ENCODE assay signal across 10 cellular contexts in genomic region chr4:180557348-180557747, GRCh38.
DNase-seq lines count a peak whose midpoint lies in the region; ATAC-seq, FAIRE-seq and TF ChIP-seq lines count a peak whose summit lies in the region.
"Had no signal": no experiment of that assay in that cellular context is flagged by ENCODE, and none has a peak within 500 bp of the region (broad histone marks: within the 10 kb centered on the region; RNA-seq: fewer than 3 reads in every experiment).

No MANE protein-coding gene starts in this region.

- no TSS peak for BruUV-seq in Panc1 (replicated peaks; lab: Mats Ljungman, UMichigan)

- H3K9me3 Mint-ChIP-seq in natural killer cell treated with Interleukin-12 subunit alpha and Interleukin-12 subunit beta and Interleukin-15 and Interleukin-18, amount 100 ng/mL, for 72 hours: peaks cover 13% of the 10 kb centered on the region

- TF ChIP-seq CTCF in Panc1 (IDR thresholded peaks at IDR 0.05): peak; percentile 6; the same call in 1 of the 2 replicates
- TF ChIP-seq CTCF in retinal pigment epithelial cell (conservative IDR thresholded peaks at IDR 0.05; ENCODE audit: low read depth, low read length): peak; percentile 38

- CTCF ChIA-PET in Panc1 (lab: Charles Lee): no interaction called here

- no peaks in the 10 kb centered on the region for H3K4me1 ChIP-seq in Panc1 (ENCODE audit: control insufficient read depth, insufficient read depth, low read length)

- H3K9me3 ChIP-seq in Panc1 (ENCODE audit: control insufficient read depth, insufficient read depth, low read depth, low read length): no peaks in the 10 kb centered on the region

- peak; percentile 71 for ATAC-seq in HG02938 (IDR thresholded peaks at IDR 0.05; ENCODE audit: unreplicated experiment)
- ATAC-seq in Panc1: no peak
- ATAC-seq in HG02970 (IDR thresholded peaks at IDR 0.05; ENCODE audit: low FRiP score, unreplicated experiment): no peak
- no peak for ATAC-seq in natural killer cell treated with Interleukin-12 subunit alpha and Interleukin-12 subunit beta and Interleukin-15 and Interleukin-18, amount 100 ng/mL, for 72 hours

- H3K4me3 Mint-ChIP-seq in natural killer cell treated with Interleukin-12 subunit alpha and Interleukin-12 subunit beta and Interleukin-15 and Interleukin-18, amount 100 ng/mL, for 72 hours: no peak overlapping the region

- no peaks in the 10 kb centered on the region for H3K27me3 Mint-ChIP-seq in natural killer cell treated with Interleukin-12 subunit alpha and Interleukin-12 subunit beta and Interleukin-15 and Interleukin-18, amount 100 ng/mL, for 72 hours

- H3K4me1 Mint-ChIP-seq in natural killer cell treated with Interleukin-12 subunit alpha and Interleukin-12 subunit beta and Interleukin-15 and Interleukin-18, amount 100 ng/mL, for 72 hours (ENCODE audit: low read depth in 2 of 2): no peaks in the 10 kb centered on the region

- H3K27ac ChIP-seq in Panc1 (ENCODE audit: low read length): no peak overlapping the region

- intact Hi-C loops in Panc1 (cut with micrococcal nuclease; ENCODE audit: unreplicated experiment): no loop called here

- FAIRE-seq in urothelium cell line (lab: Jason Lieb, UNC): no peak

- no peak overlapping the region for H3K4me3 ChIP-seq in Panc1 (ENCODE audit: low read depth in 2 of 2, low read length in 2 of 2)
- no peak overlapping the region for H3K4me3 ChIP-seq in retinal pigment epithelial cell (ENCODE audit: low read length)

- no peak overlapping the region for H3K27ac Mint-ChIP-seq in natural killer cell treated with Interleukin-12 subunit alpha and Interleukin-12 subunit beta and Interleukin-15 and Interleukin-18, amount 100 ng/mL, for 72 hours

- in situ Hi-C loops in Panc1 (cut with HindIII; ENCODE audit: low pct_unique_long_range_greater_than_20kb, low sequenced_read_pairs): no loop called here

- DNase-seq in NCI-H82 (lab: John Stamatoyannopoulos, UW): peak; percentile 6
- no peak for DNase-seq in NCI-H82 treated with DMSO at 0.1 percent for 48 hours (lab: John Stamatoyannopoulos, UW; ENCODE audit: unreplicated experiment)
- DNase-seq in Panc1 (ENCODE audit: low read depth, low spot score): peak; percentile 4
- no peak for DNase-seq in retinal pigment epithelial cell (ENCODE audit: low read depth)
- DNase-seq in urothelium cell line (ENCODE audit: low spot score): no peak
- no peak for DNase-seq in natural killer cell treated with Interleukin-12 subunit alpha and Interleukin-12 subunit beta and Interleukin-15 and Interleukin-18, amount 100 ng/mL, for 72 hours (ENCODE audit: low spot score)
- DNase-seq: anterior cingulate cortex, NCI-H187 treated with DMSO at 0.1 percent for 48 hours had no signal

- H3K27me3 ChIP-seq in Panc1 (ENCODE audit: control insufficient read depth, insufficient read depth, low read length): no peaks in the 10 kb centered on the region

- H3K36me3 Mint-ChIP-seq in natural killer cell treated with Interleukin-12 subunit alpha and Interleukin-12 subunit beta and Interleukin-15 and Interleukin-18, amount 100 ng/mL, for 72 hours: no peaks in the 10 kb centered on the region

- POLR2A ChIA-PET in Panc1 (lab: Charles Lee): no interaction called here

- H3K36me3 ChIP-seq in Panc1 (ENCODE audit: control insufficient read depth, insufficient read depth, low read length): no peaks in the 10 kb centered on the region

Comparison
In these comparisons a context has a peak if more than half of its experiments do, and no peak if none do; other contexts are left out.
1. DNase-seq: peak in NCI-H82 (single experiment) and Panc1 (single experiment); none in NCI-H82 treated with DMSO at 0.1 percent for 48 hours (single experiment), retinal pigment epithelial cell (single experiment), urothelium cell line (single experiment) and natural killer cell treated with Interleukin-12 subunit alpha and Interleukin-12 subunit beta and Interleukin-15 and Interleukin-18, amount 100 ng/mL, for 72 hours (single experiment).